10 cellular contexts compared by ENCODE assay signal in the genomic region with DNA sequence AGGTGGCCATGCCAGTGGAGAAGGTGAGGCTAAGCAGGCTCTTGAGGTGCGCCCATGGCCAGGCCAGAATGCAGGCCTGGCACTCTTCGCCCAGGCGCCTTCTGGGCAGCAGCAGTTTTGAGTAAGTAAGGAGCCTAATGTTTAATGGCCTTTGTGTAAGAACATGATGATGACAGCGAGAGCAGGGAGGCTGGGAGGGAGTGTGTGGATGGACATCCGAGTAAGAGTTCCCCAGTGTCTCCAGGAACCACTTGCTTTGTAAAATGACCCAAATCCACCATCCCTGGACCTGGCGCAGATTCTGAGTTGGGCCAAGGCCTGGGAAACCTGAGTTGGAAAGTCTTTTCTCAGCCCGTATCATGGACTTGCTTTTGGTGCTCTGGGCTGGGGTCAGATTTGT. TPM values are rescaled to one million over a fixed set of nuclear protein-coding genes. Genes with fewer than 3 reads are reported as not detected.
A peak's percentile ranks its signal among the peaks of the same experiment; 100 is the strongest.
DNase-seq lines count a peak whose midpoint lies in the region; ATAC-seq and TF ChIP-seq lines count a peak whose summit lies in the region.
"Had no signal": no experiment of that assay in that cellular context is flagged by ENCODE, and none has a peak within 500 bp of the region (broad histone marks: within the 10 kb centered on the region; RNA-seq: fewer than 3 reads in every experiment).

No MANE protein-coding gene starts in this region.

- H3K36me3 Mint-ChIP-seq in IgD-negative memory B cell, result peaks cover 5% of the 10 kb centered on the region

- intact Hi-C loops in mammary epithelial cell (cut with micrococcal nuclease), result loop anchor here (1.0 to 2.0 kb wide), 2 partner anchors 22 to 38 kb away; no protein-coding TSS in a partner anchor
- intact Hi-C loops in posterior vena cava (cut with DNase I), result no loop called here

- H3K9me3 ChIP-seq in BLaER1 (no peaks in the 10 kb centered on the region), mammary epithelial cell (replicated peaks; ENCODE audit: insufficient read depth, low read length) (no peaks in the 10 kb centered on the region), neutrophil (no peaks in the 10 kb centered on the region)

- peak overlapping the region; percentile 85 to 97 (median 94) for H3K27ac Mint-ChIP-seq in IgD-negative memory B cell

- H4K20me1 ChIP-seq in BLaER1 (peaks cover 51% of the 10 kb centered on the region), mammary epithelial cell (ENCODE audit: insufficient read depth, low read length) (no peaks in the 10 kb centered on the region)

- dilution Hi-C loops in mammary epithelial cell (cut with HindIII; ENCODE audit: low sequenced_read_pairs), result no loop called here

- peaks cover 57 to 73% (median 63%) of the 10 kb centered on the region in 3 donors for H3K4me1 Mint-ChIP-seq in IgD-negative memory B cell

- H3K4me3 ChIP-seq in BLaER1, result no peak overlapping the region
- H3K4me3 ChIP-seq in mammary epithelial cell (replicated peaks in 1 of 3; ENCODE audit: insufficient read depth in 1 of 3, low read depth in 2 of 3, low read length in 3 of 3), result no peak overlapping the region
- no peak overlapping the region for H3K4me3 ChIP-seq in neutrophil (ENCODE audit: low read depth in 1 of 2, low read length in 1 of 2)
- H3K4me3 ChIP-seq: skin epidermis had no signal

- BruUV-seq in mammary epithelial cell (replicated peaks; lab: Mats Ljungman, UMichigan), result no TSS peak

- CTCF ChIA-PET in mammary epithelial cell (lab: Charles Lee; ENCODE audit: low non-redundant PET), result interaction anchor here (1.0 kb wide), 1 partner anchor 138 kb away, joined by 3 read pairs; no protein-coding TSS in a partner anchor

- H3K27me3 ChIP-seq in BLaER1, result no peaks in the 10 kb centered on the region
- H3K27me3 ChIP-seq in mammary epithelial cell (ENCODE audit: insufficient read depth, low read length), result no peaks in the 10 kb centered on the region
- no peaks in the 10 kb centered on the region for H3K27me3 ChIP-seq in neutrophil

- peaks cover 90% of the 10 kb centered on the region for H3K79me2 ChIP-seq in mammary epithelial cell (ENCODE audit: insufficient read depth, low read length)

- DNase-seq in mammary epithelial cell, result no peak
- no peak for DNase-seq in posterior vena cava (ENCODE audit: low spot score)
- no peak for DNase-seq in T-helper 9 cell
- no peak for DNase-seq in MV-4-11 (lab: John Stamatoyannopoulos, UW)
- DNase-seq: NCI-H2107 had no signal

- H3K4me1 ChIP-seq in BLaER1, result peaks cover 100% of the 10 kb centered on the region
- peaks cover 40% of the 10 kb centered on the region for H3K4me1 ChIP-seq in mammary epithelial cell (ENCODE audit: insufficient read depth, low read length)
- H3K4me1 ChIP-seq in neutrophil (ENCODE audit: control insufficient read depth in 1 of 2, insufficient read depth in 1 of 2, low read depth in 1 of 2, low read length in 1 of 2), result peaks cover 32 to 73% of the 10 kb centered on the region in 2 experiments

- ATAC-seq in HG02870 (IDR thresholded peaks at IDR 0.05; ENCODE audit: unreplicated experiment), result no peak

- in situ Hi-C loops in mammary epithelial cell (cut with MboI; ENCODE audit: low sequenced_read_pairs in 2 of 2), result no loop called here

- peak overlapping the region; percentile 98 for H3K27ac ChIP-seq in BLaER1
- H3K27ac ChIP-seq in mammary epithelial cell (ENCODE audit: insufficient read depth, low read depth, low read length), result peak overlapping the region; percentile 86
- peak overlapping the region; percentile 49 for H3K27ac ChIP-seq in neutrophil

- no peaks in the 10 kb centered on the region for H3K27me3 Mint-ChIP-seq in IgD-negative memory B cell

- no peak overlapping the region for H2AFZ ChIP-seq in mammary epithelial cell (ENCODE audit: low read depth, low read length)

- 93% methylated on average over 7 of the region's 7 CpGs for WGBS in mammary epithelial cell (ENCODE audit: low coverage, missing lambda C conversion rate)

- TF ChIP-seq CTCF in mammary epithelial cell (conservative IDR thresholded peaks at IDR 0.05 in 1 of 2, IDR thresholded peaks at IDR 0.05 in 1 of 2; ENCODE audit: extremely low read depth in 1 of 2, insufficient read depth in 1 of 2, low read depth in 1 of 2, low read length in 2 of 2) (no peak), neutrophil (IDR thresholded peaks at IDR 0.05) (no peak)

- H3K36me3 ChIP-seq in BLaER1 (peaks cover 43% of the 10 kb centered on the region), mammary epithelial cell (ENCODE audit: insufficient read depth, low read length) (no peaks in the 10 kb centered on the region), neutrophil (peaks cover 46% of the 10 kb centered on the region)

- H3K9me3 Mint-ChIP-seq in IgD-negative memory B cell, result no peaks in the 10 kb centered on the region

- peak overlapping the region in 3 of 4 donors; percentile 7 to 91 (median 85) for H3K4me3 Mint-ChIP-seq in IgD-negative memory B cell

- H3K4me2 ChIP-seq in BLaER1 (peak overlapping the region; percentile 93), mammary epithelial cell (ENCODE audit: insufficient read depth, low read depth, low read length) (peak overlapping the region; percentile 49)

- H3K9ac ChIP-seq in BLaER1 (peak overlapping the region; percentile 87; the same call in 1 of the 2 replicates), mammary epithelial cell (ENCODE audit: insufficient read depth, low read length) (peak overlapping the region; percentile 34)

RNA-seq across cellular contexts. Expression of gene KLF13, which starts 24.1 kb away (rescaled TPM):
- 81.4 TPM for polyA plus RNA-seq in IgD-negative memory B cell
- total RNA-seq in mammary epithelial cell, result 10 to 100 TPM; 49.8 to 62.3 TPM
- polyA plus RNA-seq in mammary epithelial cell, result 25.1 TPM
- 40.5 TPM for polyA minus RNA-seq in mammary epithelial cell
- 10 to 100 TPM; 49.6 to 97.8 TPM for total RNA-seq in posterior vena cava
